15 cellular contexts compared by ENCODE assay signal in genomic region chr1:231037585-231038517, GRCh38. TPM values are rescaled to one million over a fixed set of nuclear protein-coding genes. Genes with fewer than 3 reads are reported as not detected.
A peak's percentile ranks its signal among the peaks of the same experiment; 100 is the strongest.
DNase-seq lines count a peak whose midpoint lies in the region; ATAC-seq, FAIRE-seq and TF ChIP-seq lines count a peak whose summit lies in the region.
"Had no signal": no experiment of that assay in that cellular context is flagged by ENCODE, and none has a peak within 500 bp of the region (broad histone marks: within the 10 kb centered on the region; RNA-seq: fewer than 3 reads in every experiment).

No MANE protein-coding gene starts in this region.

- H3K27ac Mint-ChIP-seq in CD8-positive, alpha-beta T cell, result no peak overlapping the region
- peak overlapping the region in 1 of 2 donors; percentile 33 for H3K27ac Mint-ChIP-seq in natural killer cell treated with Interleukin-12 subunit alpha and Interleukin-12 subunit beta and Interleukin-15 and Interleukin-18, amount 100 ng/mL, for 72 hours
- no peak overlapping the region for H3K27ac Mint-ChIP-seq in T-helper 2 cell treated with Interferon-gamma antibody and Interleukin-4, amounts not matched to agents 5 μg/mL and 100 μg/mL, for 36 hours

- peaks cover 22% of the 10 kb centered on the region for H3K4me1 ChIP-seq in CD8-positive, alpha-beta T cell (ENCODE audit: insufficient read depth, low read length)
- H3K4me1 ChIP-seq in HUES48 (ENCODE audit: control insufficient read depth, insufficient read depth, low read length), result no peaks in the 10 kb centered on the region
- H3K4me1 ChIP-seq in K562 (replicated peaks in 1 of 2; ENCODE audit: control insufficient read depth in 2 of 2, insufficient read depth in 2 of 2, low read length in 2 of 2), result peaks cover 30 to 48% of the 10 kb centered on the region in 2 experiments

- WGBS in K562 (ENCODE audit: insufficient coverage, low coverage, missing lambda C conversion rate), result 42% methylated on average over 13 of the region's 13 CpGs

- H3K4me3 ChIP-seq in CD8-positive, alpha-beta T cell (ENCODE audit: low read depth, low read length), result no peak overlapping the region
- H3K4me3 ChIP-seq in HUES48 (ENCODE audit: low read depth, low read length) (no peak overlapping the region), K562 (no peak overlapping the region)

- peak overlapping the region; percentile 20 for H3K4me2 ChIP-seq in K562 (ENCODE audit: insufficient read depth, low read length)

- no peaks in the 10 kb centered on the region for H3K27me3 Mint-ChIP-seq in CD8-positive, alpha-beta T cell (ENCODE audit: low read depth)
- peaks cover 4 to 8% of the 10 kb centered on the region in 2 donors for H3K27me3 Mint-ChIP-seq in natural killer cell treated with Interleukin-12 subunit alpha and Interleukin-12 subunit beta and Interleukin-15 and Interleukin-18, amount 100 ng/mL, for 72 hours
- H3K27me3 Mint-ChIP-seq in T-helper 2 cell treated with Interferon-gamma antibody and Interleukin-4, amounts not matched to agents 5 μg/mL and 100 μg/mL, for 36 hours (ENCODE audit: low read depth), result peaks cover 14% of the 10 kb centered on the region
- H3K27me3 Mint-ChIP-seq: central memory CD8-positive, alpha-beta T cell had no signal

- peaks cover 2% of the 10 kb centered on the region for H3K36me3 Mint-ChIP-seq in CD8-positive, alpha-beta T cell
- H3K36me3 Mint-ChIP-seq in natural killer cell treated with Interleukin-12 subunit alpha and Interleukin-12 subunit beta and Interleukin-15 and Interleukin-18, amount 100 ng/mL, for 72 hours, result no peaks in the 10 kb centered on the region
- no peaks in the 10 kb centered on the region for H3K36me3 Mint-ChIP-seq in T-helper 2 cell treated with Interferon-gamma antibody and Interleukin-4, amounts not matched to agents 5 μg/mL and 100 μg/mL, for 36 hours (ENCODE audit: low read depth)

- H3K9ac ChIP-seq in HUES48 (ENCODE audit: low read depth, low read length), result no peak overlapping the region
- H3K9ac ChIP-seq in K562 (ENCODE audit: insufficient read depth in 1 of 2, low read depth in 2 of 2, low read length in 2 of 2), result peak overlapping the region; percentile 6 to 81; a peak in 1 of 4 replicates

- CTCF ChIA-PET in CD8-positive, alpha-beta T cell (lab: Charles Lee), result interaction anchor here (1.4 kb wide), 1 partner anchor 121 kb away, joined by 3 read pairs; no protein-coding TSS in a partner anchor
- CTCF ChIA-PET in K562 (lab: Yijun Ruan, JAX; ENCODE audit: low intra/inter-chr PET ratio), result no interaction called here

- H3K9me3 ChIP-seq in CD8-positive, alpha-beta T cell (ENCODE audit: low read length), result no peaks in the 10 kb centered on the region
- no peaks in the 10 kb centered on the region for H3K9me3 ChIP-seq in HUES48 (ENCODE audit: control insufficient read depth, insufficient read depth, low read length)
- H3K9me3 ChIP-seq in K562 (replicated peaks; ENCODE audit: control insufficient read depth, insufficient read depth, low read depth, low read length), result no peaks in the 10 kb centered on the region
- H3K9me3 ChIP-seq: Peyer's patch had no signal

- no peak for ATAC-seq in CD8-positive, alpha-beta T cell
- ATAC-seq in K562 (no peak), GM21423 (IDR thresholded peaks at IDR 0.05; ENCODE audit: unreplicated experiment) (no peak)
- no peak for ATAC-seq in natural killer cell treated with Interleukin-12 subunit alpha and Interleukin-12 subunit beta and Interleukin-15 and Interleukin-18, amount 100 ng/mL, for 72 hours
- ATAC-seq: right cardiac atrium had no signal

- peaks cover 16% of the 10 kb centered on the region; the same call in 1 of the 2 replicates for H4K20me1 ChIP-seq in K562 (replicated peaks; ENCODE audit: control insufficient read depth, insufficient read depth, low read length)

- TF ChIP-seq CTCF in CD8-positive, alpha-beta T cell (IDR thresholded peaks at IDR 0.05), result no peak
- TF ChIP-seq CTCF in K562 (IDR thresholded peaks at IDR 0.05 in 2 of 3, conservative IDR thresholded peaks at IDR 0.05 in 1 of 3; ENCODE audit: insufficient read depth in 2 of 3, low read depth in 1 of 3, low read length in 3 of 3), result no peak

- BruUV-seq in K562 (replicated peaks; lab: Mats Ljungman, UMichigan), result no TSS peak

- no peak for TF ChIP-seq EP300 in K562 (IDR thresholded peaks at IDR 0.05; ENCODE audit: low read length)

- TF ChIP-seq RAD21 in K562 (CRISPR knock-in tag; conservative IDR thresholded peaks at IDR 0.05 in 1 of 2, IDR thresholded peaks at IDR 0.05 in 1 of 2), result no peak

- in situ Hi-C loops in K562 (cut with MboI), result no loop called here

- POLR2A ChIA-PET in CD8-positive, alpha-beta T cell (lab: Charles Lee), result no interaction called here
- POLR2A ChIA-PET in K562 (lab: Yijun Ruan, JAX), result interaction anchor here (0.7 to 3.0 kb wide), 9 partner anchors 7 to 103 kb away, joined by 3 to 12 read pairs (median 9); no protein-coding TSS in a partner anchor

- H3K36me3 ChIP-seq in CD8-positive, alpha-beta T cell (ENCODE audit: insufficient read depth, low read length), result no peaks in the 10 kb centered on the region
- no peaks in the 10 kb centered on the region for H3K36me3 ChIP-seq in HUES48 (ENCODE audit: control insufficient read depth, insufficient read depth, low read length)
- peaks cover 16% of the 10 kb centered on the region; the same call in 1 of the 3 replicates for H3K36me3 ChIP-seq in K562 (ENCODE audit: control insufficient read depth, insufficient read depth, low read length)
- H3K36me3 ChIP-seq: Peyer's patch had no signal

- peaks cover 35% of the 10 kb centered on the region for H3K4me1 Mint-ChIP-seq in CD8-positive, alpha-beta T cell (ENCODE audit: low read depth)
- H3K4me1 Mint-ChIP-seq in natural killer cell treated with Interleukin-12 subunit alpha and Interleukin-12 subunit beta and Interleukin-15 and Interleukin-18, amount 100 ng/mL, for 72 hours (ENCODE audit: low read depth in 2 of 2), result peaks cover 25 to 36% of the 10 kb centered on the region in 2 donors
- H3K4me1 Mint-ChIP-seq in T-helper 2 cell treated with Interferon-gamma antibody and Interleukin-4, amounts not matched to agents 5 μg/mL and 100 μg/mL, for 36 hours (ENCODE audit: low read depth), result peaks cover 28% of the 10 kb centered on the region

- no peak overlapping the region for H3K27ac ChIP-seq in CD8-positive, alpha-beta T cell (ENCODE audit: low read depth, low read length)
- H3K27ac ChIP-seq in HUES48 (ENCODE audit: low read depth, low read length) (peak overlapping the region; percentile 2), K562 (ENCODE audit: extremely low read depth, low read depth, low read length) (no peak overlapping the region)
- H3K27ac ChIP-seq: Peyer's patch had no signal

- no peaks in the 10 kb centered on the region for H3K27me3 ChIP-seq in CD8-positive, alpha-beta T cell (ENCODE audit: insufficient read depth, low read length)
- H3K27me3 ChIP-seq in HUES48 (ENCODE audit: control insufficient read depth, insufficient read depth, low read length) (peaks cover 78% of the 10 kb centered on the region), K562 (ENCODE audit: control insufficient read depth in 2 of 2, insufficient read depth in 2 of 2, low read length in 2 of 2) (no peaks in the 10 kb centered on the region)
- H3K27me3 ChIP-seq: Peyer's patch had no signal

- intact Hi-C loops in CD8-positive, alpha-beta T cell (cut with DNase I, micrococcal nuclease), result loop anchor here in 1 of 2 experiments (2.0 kb wide), 1 partner anchor 173 kb away; no protein-coding TSS in a partner anchor
- intact Hi-C loops in K562 (cut with micrococcal nuclease), result loop anchor here (2.0 to 5.0 kb wide), 2 partner anchors 41 to 164 kb away; no protein-coding TSS in a partner anchor

- H3K79me2 ChIP-seq in K562 (ENCODE audit: control insufficient read depth, insufficient read depth, low read length), result peaks cover 65% of the 10 kb centered on the region

- no peak overlapping the region for H2AFZ ChIP-seq in K562 (ENCODE audit: low read depth, low read length)

- no peaks in the 10 kb centered on the region for H3K9me3 Mint-ChIP-seq in CD8-positive, alpha-beta T cell
- no peaks in the 10 kb centered on the region for H3K9me3 Mint-ChIP-seq in natural killer cell treated with Interleukin-12 subunit alpha and Interleukin-12 subunit beta and Interleukin-15 and Interleukin-18, amount 100 ng/mL, for 72 hours
- H3K9me3 Mint-ChIP-seq in T-helper 2 cell treated with Interferon-gamma antibody and Interleukin-4, amounts not matched to agents 5 μg/mL and 100 μg/mL, for 36 hours, result no peaks in the 10 kb centered on the region
- H3K9me3 Mint-ChIP-seq: central memory CD8-positive, alpha-beta T cell had no signal

- FAIRE-seq in K562 (lab: Jason Lieb, UNC), result no peak
- no peak for FAIRE-seq in GM12892 (lab: Jason Lieb, UNC)

- H3K4me3 Mint-ChIP-seq in CD8-positive, alpha-beta T cell, result peak overlapping the region; percentile 22
- H3K4me3 Mint-ChIP-seq in natural killer cell treated with Interleukin-12 subunit alpha and Interleukin-12 subunit beta and Interleukin-15 and Interleukin-18, amount 100 ng/mL, for 72 hours, result peak overlapping the region; percentile 62
- H3K4me3 Mint-ChIP-seq in T-helper 2 cell treated with Interferon-gamma antibody and Interleukin-4, amounts not matched to agents 5 μg/mL and 100 μg/mL, for 36 hours, result no peak overlapping the region

- H3K9me1 ChIP-seq in K562 (ENCODE audit: control insufficient read depth, insufficient read depth, low read length), result no peaks in the 10 kb centered on the region

- DNase-seq in CD8-positive, alpha-beta T cell, result no peak
- DNase-seq in K562 (ENCODE audit: extremely low read depth in 1 of 4, low spot score in 3 of 4) (no peak), GM12892 (ENCODE audit: insufficient read length) (no peak)
- DNase-seq in natural killer cell treated with Interleukin-12 subunit alpha and Interleukin-12 subunit beta and Interleukin-15 and Interleukin-18, amount 100 ng/mL, for 72 hours (ENCODE audit: low spot score), result no peak
- DNase-seq in T-helper 2 cell treated with Interferon-gamma antibody and Interleukin-4, amounts not matched to agents 5 μg/mL and 100 μg/mL, for 36 hours (ENCODE audit: low spot score), result no peak
- DNase-seq: activated T-cell treated with anti-CD3 and anti-CD28 coated beads, Interleukin-2, amount 50 U/mL, for 48 hours; Calu3; MM.1S; NCI-H226; Peyer's patch; right cardiac atrium; substantia nigra had no signal

- TF ChIP-seq POLR2A in K562 (conservative IDR thresholded peaks at IDR 0.05) (no peak), GM12892 (IDR thresholded peaks at IDR 0.05; ENCODE audit: low read depth, low read length) (no peak)

RNA-seq across cellular contexts. Expression of gene FAM89A, which starts 2.2 kb away (rescaled TPM):
- 1 to 10 TPM; 1.4 to 2.1 TPM for total RNA-seq in CD8-positive, alpha-beta T cell
- 18.2 and 25.0 TPM in 2 replicates for total RNA-seq in K562 (2011; cell fraction: chromatin; rRNA removed; ENCODE audit: low replicate concordance)
- 12.5 and 13.6 TPM in 2 replicates for total RNA-seq in K562 (2011; cell fraction: nucleolus; rRNA removed)
- 18.5 and 25.7 TPM in 2 replicates for total RNA-seq in K562 (2011; cell fraction: nucleoplasm; rRNA removed)
- 66.2 TPM in 2 replicates for total RNA-seq in K562 (2014; rRNA removed)
- total RNA-seq in K562 (2014; rRNA removed; fragmentation: Illumina TruSeq; extraction: Trizol), result 43.3 and 43.5 TPM in 2 replicates
- 25.1 and 29.3 TPM in 2 replicates for total RNA-seq in K562 (2015; rRNA removed; fragmentation: Illumina TruSeq; extraction: Trizol)
- 56.5 and 56.9 TPM in 2 replicates for total RNA-seq in K562 (2021)
- 25.6 and 45.4 TPM in 2 replicates for polyA plus RNA-seq in K562 (2011; rRNA removed)
- 26.9 and 37.2 TPM in 2 replicates for polyA plus RNA-seq in K562 (2011; cell fraction: cytosol; rRNA removed)
- polyA plus RNA-seq in K562 (2011; cell fraction: nucleus; rRNA removed), result 11.3 and 14.9 TPM in 2 replicates
- polyA plus RNA-seq in K562 (2012), result 41.1 and 110 TPM in 2 replicates
- polyA plus RNA-seq in K562 (2014; fragmentation: Illumina TruSeq; extraction: Trizol), result 41.0 and 42.1 TPM in 2 replicates
- 10 to 100 TPM in 1 of 2 experiments, 1 to 10 TPM in 1; 8.7 to 13.3 TPM for polyA plus RNA-seq in K562 (2014; fragmentation: Nextera tagmentation; extraction: Ambion mirVana)
- 54.5 and 56.0 TPM in 2 replicates for polyA plus RNA-seq in K562 (2014; rRNA removed)
- 21.1 and 30.9 TPM in 2 replicates for polyA minus RNA-seq in K562 (2011; rRNA and poly(A)+ RNA removed)
- polyA minus RNA-seq in K562 (2011; cell fraction: cytosol; rRNA and poly(A)+ RNA removed), result 6.7 and 15.0 TPM in 2 replicates
- 8.4 and 9.6 TPM in 2 replicates for polyA minus RNA-seq in K562 (2011; cell fraction: nucleus; rRNA and poly(A)+ RNA removed)
- total RNA-seq in natural killer cell treated with Interleukin-12 subunit alpha and Interleukin-12 subunit beta and Interleukin-15 and Interleukin-18, amount 100 ng/mL, for 72 hours, result 10 to 100 TPM; 23.5 to 24.7 TPM
- polyA plus RNA-seq in GM12892 (2012; ENCODE audit: missing spikeins), result 0.23 TPM

RNA-seq across cellular contexts. Expression of gene ARV1, which starts 59.0 kb away (rescaled TPM):
- total RNA-seq in CD8-positive, alpha-beta T cell, result 1 to 10 TPM; 1.4 to 1.5 TPM
- 34.0 and 60.9 TPM in 2 replicates for total RNA-seq in K562 (2011; cell fraction: chromatin; rRNA removed; ENCODE audit: low replicate concordance)
- 35.9 and 44.0 TPM in 2 replicates for total RNA-seq in K562 (2011; cell fraction: nucleolus; rRNA removed)
- 68.0 and 76.8 TPM in 2 replicates for total RNA-seq in K562 (2011; cell fraction: nucleoplasm; rRNA removed)
- 54.8 and 66.6 TPM in 2 replicates for total RNA-seq in K562 (2014; rRNA removed)
- total RNA-seq in K562 (2014; rRNA removed; fragmentation: Illumina TruSeq; extraction: Trizol), result 85.3 and 92.3 TPM in 2 replicates
- total RNA-seq in K562 (2015; rRNA removed; fragmentation: Illumina TruSeq; extraction: Trizol), result 70.0 and 74.0 TPM in 2 replicates
- total RNA-seq in K562 (2021), result 63.5 and 65.5 TPM in 2 replicates
- 101 and 139 TPM in 2 replicates for polyA plus RNA-seq in K562 (2011; rRNA removed)
- polyA plus RNA-seq in K562 (2011; cell fraction: cytosol; rRNA removed), result 40.2 and 61.9 TPM in 2 replicates
- 45.5 and 69.3 TPM in 2 replicates for polyA plus RNA-seq in K562 (2011; cell fraction: nucleus; rRNA removed)
- polyA plus RNA-seq in K562 (2012), result 68.8 and 104 TPM in 2 replicates
- 110 and 129 TPM in 2 replicates for polyA plus RNA-seq in K562 (2014; fragmentation: Illumina TruSeq; extraction: Trizol)
- polyA plus RNA-seq in K562 (2014; fragmentation: Nextera tagmentation; extraction: Ambion mirVana), result 10 to 100 TPM; 61.9 to 71.0 TPM
- polyA plus RNA-seq in K562 (2014; rRNA removed), result 117 and 128 TPM in 2 replicates
- polyA minus RNA-seq in K562 (2011; rRNA and poly(A)+ RNA removed), result 49.0 and 59.1 TPM in 2 replicates
- polyA minus RNA-seq in K562 (2011; cell fraction: cytosol; rRNA and poly(A)+ RNA removed), result 18.5 and 25.1 TPM in 2 replicates
- 12.0 and 15.7 TPM in 2 replicates for polyA minus RNA-seq in K562 (2011; cell fraction: nucleus; rRNA and poly(A)+ RNA removed)
- 10 to 100 TPM; 12.2 to 15.6 TPM for total RNA-seq in natural killer cell treated with Interleukin-12 subunit alpha and Interleukin-12 subunit beta and Interleukin-15 and Interleukin-18, amount 100 ng/mL, for 72 hours
- polyA plus RNA-seq in GM12892 (2012; ENCODE audit: missing spikeins), result 21.6 TPM

RNA-seq across cellular contexts. Expression of gene TTC13, which starts 59.2 kb away (rescaled TPM):
- 10 to 100 TPM; 15.2 to 19.3 TPM for total RNA-seq in CD8-positive, alpha-beta T cell
- total RNA-seq in K562 (2011; cell fraction: chromatin; rRNA removed; ENCODE audit: low replicate concordance), result 12.9 and 36.9 TPM in 2 replicates
- 7.5 and 12.8 TPM in 2 replicates for total RNA-seq in K562 (2011; cell fraction: nucleolus; rRNA removed)
- 15.6 and 17.7 TPM in 2 replicates for total RNA-seq in K562 (2011; cell fraction: nucleoplasm; rRNA removed)
- total RNA-seq in K562 (2014; rRNA removed) (6.2 and 7.9 TPM in 2 replicates), K562 (2014; rRNA removed; fragmentation: Illumina TruSeq; extraction: Trizol) (7.6 and 9.1 TPM in 2 replicates), K562 (2015; rRNA removed; fragmentation: Illumina TruSeq; extraction: Trizol) (9.0 and 12.2 TPM in 2 replicates), K562 (2021) (10.9 and 12.3 TPM in 2 replicates)
- polyA plus RNA-seq in K562 (2011; rRNA removed) (7.4 and 9.6 TPM in 2 replicates), K562 (2014; fragmentation: Illumina TruSeq; extraction: Trizol) (10.4 and 13.8 TPM in 2 replicates), K562 (2014; fragmentation: Nextera tagmentation; extraction: Ambion mirVana) (1 to 10 TPM; 1.7 to 2.2 TPM), K562 (2014; rRNA removed) (9.6 and 11.4 TPM in 2 replicates)
- 2.2 and 2.5 TPM in 2 replicates for polyA plus RNA-seq in K562 (2011; cell fraction: cytosol; rRNA removed)
- 23.4 and 28.7 TPM in 2 replicates for polyA plus RNA-seq in K562 (2011; cell fraction: nucleus; rRNA removed)
- 8.7 and 13.9 TPM in 2 replicates for polyA plus RNA-seq in K562 (2012)
- polyA minus RNA-seq in K562 (2011; rRNA and poly(A)+ RNA removed), result 13.1 and 17.5 TPM in 2 replicates
- 4.4 and 6.1 TPM in 2 replicates for polyA minus RNA-seq in K562 (2011; cell fraction: cytosol; rRNA and poly(A)+ RNA removed)
- polyA minus RNA-seq in K562 (2011; cell fraction: nucleus; rRNA and poly(A)+ RNA removed), result 21.4 and 25.0 TPM in 2 replicates
- 10 to 100 TPM; 29.9 to 41.6 TPM for total RNA-seq in natural killer cell treated with Interleukin-12 subunit alpha and Interleukin-12 subunit beta and Interleukin-15 and Interleukin-18, amount 100 ng/mL, for 72 hours
- polyA plus RNA-seq in GM12892 (2012; ENCODE audit: missing spikeins), result 13.1 TPM

Comparison
In these comparisons a context has a peak if more than half of its experiments do, and no peak if none do; other contexts are left out.
1. RNA of gene FAM89A, which starts 2.2 kb away (total RNA-seq): 12.5 to 66.2 TPM in K562 and 23.5 to 24.7 TPM in natural killer cell treated with Interleukin-12 subunit alpha and Interleukin-12 subunit beta and Interleukin-15 and Interleukin-18, amount 100 ng/mL, for 72 hours; 1.4 to 2.1 TPM in CD8-positive, alpha-beta T cell; every median in the first group is over 4 times any median in the second.
2. RNA of gene ARV1, which starts 59.0 kb away (total RNA-seq): 34.0 to 92.3 TPM in K562 and 12.2 to 15.6 TPM in natural killer cell treated with Interleukin-12 subunit alpha and Interleukin-12 subunit beta and Interleukin-15 and Interleukin-18, amount 100 ng/mL, for 72 hours; 1.4 to 1.5 TPM in CD8-positive, alpha-beta T cell; every median in the first group is over 4 times any median in the second.